In the genomic region with DNA sequence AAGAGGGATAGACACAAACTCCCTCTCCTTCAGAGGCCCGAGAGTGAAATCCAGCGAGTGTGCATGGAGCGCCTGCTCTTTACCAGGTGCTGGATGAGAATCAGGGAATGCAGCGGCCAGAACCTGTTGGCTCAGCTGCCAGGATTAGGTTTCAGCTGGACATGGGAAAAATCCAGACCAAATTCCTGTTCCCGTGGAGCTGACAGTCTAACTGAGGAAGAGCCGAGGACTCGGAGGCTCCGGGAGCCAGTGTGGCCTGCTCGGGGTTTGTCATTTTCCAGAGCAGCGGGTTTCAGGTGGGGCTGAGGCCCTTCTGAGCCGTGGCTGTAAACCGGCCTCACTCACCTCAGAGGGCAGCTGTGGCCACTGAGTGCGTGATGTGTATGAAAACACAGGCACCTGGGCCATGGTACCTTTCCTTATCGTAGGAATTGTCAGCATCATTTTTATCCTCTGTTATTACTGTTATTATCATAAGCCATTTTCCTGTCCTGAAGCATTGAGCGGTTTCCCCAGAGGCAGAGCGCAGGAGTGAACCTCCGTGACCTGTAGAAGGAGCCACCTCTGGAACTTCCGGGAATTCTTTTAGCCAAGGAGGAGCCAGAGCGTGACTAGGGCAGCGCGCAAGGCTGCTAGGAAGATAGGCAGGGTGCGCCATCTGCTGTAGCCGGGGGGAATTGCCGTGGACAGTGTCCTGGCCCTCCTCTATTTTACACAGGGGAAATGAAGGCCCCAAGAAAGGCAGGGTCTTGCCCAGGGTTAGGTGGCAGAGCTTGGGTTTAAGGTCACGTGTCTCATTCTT, we compare ENCODE assay signal across 8 cellular contexts. TPM values are rescaled to one million over a fixed set of nuclear protein-coding genes. Genes with fewer than 3 reads are reported as not detected.
A peak's percentile ranks its signal among the peaks of the same experiment; 100 is the strongest.
DNase-seq lines count a peak whose midpoint lies in the region; ATAC-seq, FAIRE-seq and TF ChIP-seq lines count a peak whose summit lies in the region.

No MANE protein-coding gene starts in this region.

- no peaks in the 10 kb centered on the region for H3K9me3 Mint-ChIP-seq in activated CD8-positive, alpha-beta memory T cell treated with anti-CD3 and anti-CD28 coated beads, Interleukin-2, amount 10 ng/mL, durations not matched to agents 7 days and 5 days (ENCODE audit: low read depth)

- H3K9me3 ChIP-seq in H1 (ENCODE audit: insufficient read depth in 2 of 2, low read depth in 1 of 2, low read length in 1 of 2) (no peaks in the 10 kb centered on the region), mesodermal cell (ENCODE audit: control insufficient read depth, low read length) (peaks cover 3% of the 10 kb centered on the region)

- 0 out of 2 replicates have a peak overlapping the region, but pooled peaks have one; percentile 1 for H2BK5ac ChIP-seq in H1 (ENCODE audit: low read depth, low read length)

- H3K9ac ChIP-seq in H1 (replicated peaks in 1 of 4; ENCODE audit: extremely low read depth in 1 of 4, low read depth in 3 of 4, low read length in 3 of 4) = 0 out of 7 replicates have a peak overlapping the region, but pooled peaks of 1 of the 4 experiments have one; percentile 5

- H3K27ac ChIP-seq in H1 (ENCODE audit: low read depth, low read length) (no peak overlapping the region), mesodermal cell (ENCODE audit: low read depth, low read length, severe bottlenecking) (peak overlapping the region; percentile 24)

- no peak overlapping the region for H2BK15ac ChIP-seq in H1 (ENCODE audit: low read length)

- H3K79me2 ChIP-seq in H1 (ENCODE audit: control insufficient read depth in 1 of 2, insufficient read depth in 2 of 2, low read length in 2 of 2) = no peaks in the 10 kb centered on the region

- H2AFZ ChIP-seq in H1 (ENCODE audit: low read length) = peak overlapping the region; percentile 56; the same call in 1 of the 2 replicates

- H2BK120ac ChIP-seq in H1 (replicated peaks; ENCODE audit: low read depth, low read length) = no peak overlapping the region

- H3K4me1 ChIP-seq in H1 (replicated peaks in 1 of 4; ENCODE audit: control insufficient read depth in 3 of 4, insufficient read depth in 4 of 4, low read length in 3 of 4) = peaks cover 0 to 4% (median under 1%) of the 10 kb centered on the region in 4 experiments; a peak in 3 of 7 replicates
- H3K4me1 ChIP-seq in mesodermal cell (ENCODE audit: control insufficient read depth, insufficient read depth, low read length, poor library complexity, severe bottlenecking) = peaks cover 14% of the 10 kb centered on the region

- no peak overlapping the region for H2BK12ac ChIP-seq in H1 (ENCODE audit: low read depth, low read length)

- H3K27ac Mint-ChIP-seq in activated CD8-positive, alpha-beta memory T cell treated with anti-CD3 and anti-CD28 coated beads, Interleukin-2, amount 10 ng/mL, durations not matched to agents 7 days and 5 days = peak overlapping the region; percentile 70

- WGBS in H1 (ENCODE audit: extremely low coverage in 1 of 2, insufficient coverage in 1 of 2, insufficient read length in 1 of 2, insufficient replicate concordance in 2 of 2, low coverage in 1 of 2, low lambda C conversion rate in 2 of 2, missing lambda C conversion rate in 1 of 2), 2 experiments = 49% methylated on average over 25 of the region's 25 CpGs; no CpG with 5 or more reads in 1 of the 2 experiments
- WGBS in mesodermal cell (ENCODE audit: insufficient coverage in 2 of 2), 2 experiments = 44 to 45% methylated on average over 23 to 24 of the region's 25 CpGs

- no peak overlapping the region for H3K56ac ChIP-seq in H1 (replicated peaks; ENCODE audit: insufficient read length, low read depth, low read length)

- H3K36me3 ChIP-seq in H1 (ENCODE audit: control insufficient read depth in 2 of 4, insufficient read depth in 4 of 4, low read length in 3 of 4) (no peaks in the 10 kb centered on the region), mesodermal cell (ENCODE audit: control insufficient read depth, insufficient read depth, low read length) (peaks cover 35% of the 10 kb centered on the region)

- no peaks in the 10 kb centered on the region for H3K27me3 ChIP-seq in H1 (replicated peaks in 1 of 4; ENCODE audit: control insufficient read depth in 3 of 4, extremely low read depth in 1 of 4, insufficient read depth in 3 of 4, low read length in 3 of 4)

- no peak overlapping the region for H3K23ac ChIP-seq in H1 (ENCODE audit: insufficient read length)

- H3K23me2 ChIP-seq in H1 (ENCODE audit: low read depth, low read length) = no peaks in the 10 kb centered on the region

- peaks cover 0 to 2% of the 10 kb centered on the region in 2 experiments for H4K20me1 ChIP-seq in H1 (replicated peaks in 1 of 2; ENCODE audit: control insufficient read depth in 1 of 2, insufficient read depth in 2 of 2, low read length in 2 of 2)

- H3K4me3 Mint-ChIP-seq in activated CD8-positive, alpha-beta memory T cell treated with anti-CD3 and anti-CD28 coated beads, Interleukin-2, amount 10 ng/mL, durations not matched to agents 7 days and 5 days = no peak overlapping the region

- H2AK5ac ChIP-seq in H1 (ENCODE audit: low read depth, low read length) = no peak overlapping the region

- peaks cover 2% of the 10 kb centered on the region for H3K36me3 Mint-ChIP-seq in activated CD8-positive, alpha-beta memory T cell treated with anti-CD3 and anti-CD28 coated beads, Interleukin-2, amount 10 ng/mL, durations not matched to agents 7 days and 5 days

- H4K8ac ChIP-seq in H1 (ENCODE audit: extremely low read depth, insufficient read depth, low read length) = peak overlapping the region; percentile 86; the same call in 1 of the 2 replicates

- H3K4ac ChIP-seq in H1 (replicated peaks; ENCODE audit: insufficient read length, low read depth, low read length) = no peak overlapping the region

- ATAC-seq in GM19035 (IDR thresholded peaks at IDR 0.05; ENCODE audit: unreplicated experiment) = peak; percentile 89
- peak; percentile 98 for ATAC-seq in activated CD8-positive, alpha-beta memory T cell treated with anti-CD3 and anti-CD28 coated beads, Interleukin-2, amount 10 ng/mL, durations not matched to agents 7 days and 5 days

- DNase-seq in AG20443 (ENCODE audit: low spot score) = peak; percentile 93
- DNase-seq in HT1080 (ENCODE audit: low read depth) = peak; percentile 81
- peak; percentile 67 for DNase-seq in NK-92 treated with Interleukin-12 subunit alpha and Interleukin-12 subunit beta, amount 100 ng/mL, for 24 hours (lab: John Stamatoyannopoulos, UW)
- peak; percentile 86 for DNase-seq in activated CD8-positive, alpha-beta memory T cell treated with anti-CD3 and anti-CD28 coated beads, Interleukin-2, amount 10 ng/mL, durations not matched to agents 7 days and 5 days
- peak; percentile 85 to 98 for DNase-seq in H1 (ENCODE audit: low read depth in 1 of 2, low spot score in 2 of 2)
- peak; percentile 73 for DNase-seq in stimulated activated CD8-positive, alpha-beta memory T cell treated with anti-CD3 and anti-CD28 coated beads, Interleukin-15, amount 100 ng/mL, for 24 hours (ENCODE audit: low read depth)

- peak; percentile 96 to 99 (median 96) for TF ChIP-seq CTCF in H1 (IDR thresholded peaks at IDR 0.05; ENCODE audit: control extremely low read depth in 1 of 3, insufficient read depth in 1 of 3, low read depth in 1 of 3, low read length in 3 of 3)

- H4K91ac ChIP-seq in H1 (replicated peaks; ENCODE audit: insufficient read length, low read length) = no peak overlapping the region

- no peak overlapping the region for H3K14ac ChIP-seq in H1 (ENCODE audit: insufficient read length)

- POLR2A ChIA-PET in H1 (lab: Charles Lee; ENCODE audit: partially characterized antibody) = interaction anchor here (1.7 kb wide), 1 partner anchor 12 kb away, joined by 4 read pairs; no protein-coding TSS in a partner anchor

- H3K4me1 Mint-ChIP-seq in activated CD8-positive, alpha-beta memory T cell treated with anti-CD3 and anti-CD28 coated beads, Interleukin-2, amount 10 ng/mL, durations not matched to agents 7 days and 5 days = peaks cover 10% of the 10 kb centered on the region

- H3K18ac ChIP-seq in H1 (ENCODE audit: extremely low read depth, low read length) = no peak overlapping the region

- peak overlapping the region in 1 of 2 experiments; percentile 48; a peak in 3 of 4 replicates for H3K4me2 ChIP-seq in H1 (ENCODE audit: insufficient read depth in 1 of 2, low read depth in 2 of 2, low read length in 2 of 2)

- peak; percentile 87 for FAIRE-seq in H1 (lab: Jason Lieb, UNC)

- no peak for TF ChIP-seq EP300 in H1 (IDR thresholded peaks at IDR 0.05; ENCODE audit: borderline replicate concordance in 1 of 2, low read depth in 2 of 2, low read length in 2 of 2)

- TF ChIP-seq RAD21 in H1 (IDR thresholded peaks at IDR 0.05 in 1 of 2, conservative IDR thresholded peaks at IDR 0.05 in 1 of 2; ENCODE audit: low read depth in 2 of 2, low read length in 2 of 2) = peak; percentile 99

- H4K5ac ChIP-seq in H1 (ENCODE audit: insufficient read length, low read depth, low read length) = no peak overlapping the region

- H3K4me3 ChIP-seq in H1 (ENCODE audit: extremely low read depth in 1 of 4, insufficient read depth in 2 of 4, low read depth in 3 of 4, low read length in 4 of 4) (no peak overlapping the region), mesodermal cell (ENCODE audit: extremely low read depth, insufficient read depth, low read length, poor library complexity, severe bottlenecking) (no peak overlapping the region)

- H2BK20ac ChIP-seq in H1 (ENCODE audit: low read length) = no peak overlapping the region

- H3K79me1 ChIP-seq in H1 (ENCODE audit: low read depth, low read length) = no peaks in the 10 kb centered on the region

- CTCF ChIA-PET in activated CD8-positive, alpha-beta memory T cell treated with anti-CD3 and anti-CD28 coated beads, Interleukin-2, amount 10 ng/mL, durations not matched to agents 7 days and 5 days (lab: Charles Lee) = interaction anchor here (0.6 to 4.4 kb wide), 42 partner anchors 8 to 1118 kb away, joined by 3 to 36 read pairs (median 4); a partner anchor contains a TSS
- CTCF ChIA-PET in H1 (lab: Charles Lee; ENCODE audit: partially characterized antibody) = interaction anchor here (0.5 to 3.9 kb wide), 51 partner anchors 8 to 393 kb away, joined by 3 to 31 read pairs (median 4); a partner anchor contains a TSS

- TF ChIP-seq POLR2A in H1 (IDR thresholded peaks at IDR 0.05; ENCODE audit: control extremely low read depth in 1 of 2, low read depth in 2 of 2, low read length in 2 of 2) = no peak

- H3K27me3 Mint-ChIP-seq in activated CD8-positive, alpha-beta memory T cell treated with anti-CD3 and anti-CD28 coated beads, Interleukin-2, amount 10 ng/mL, durations not matched to agents 7 days and 5 days = no peaks in the 10 kb centered on the region

RNA-seq across cellular contexts. Expression of a gene that starts 27.3 kb away (rescaled TPM):
- total RNA-seq in HT1080 (2014; rRNA removed; shearing (Covaris generic)) = 18.2 and 19.2 TPM in 2 replicates
- 19.7 and 19.8 TPM in 2 replicates for polyA plus RNA-seq in HT1080 (2015; cell fraction: cytosol; rRNA removed)
- 5.8 and 6.3 TPM in 2 replicates for polyA plus RNA-seq in HT1080 (2015; cell fraction: nucleus; rRNA removed)
- total RNA-seq in activated CD8-positive, alpha-beta memory T cell treated with anti-CD3 and anti-CD28 coated beads, Interleukin-2, amount 10 ng/mL, durations not matched to agents 7 days and 5 days = 1 to 10 TPM; 1.1 to 1.6 TPM
- total RNA-seq in H1 (2021; fragmentation: NEBNext Ultra II Directional; extraction: Animal tissue kit (Norgen Biotek cat#: 25700)) = 25.4 and 26.7 TPM in 2 replicates
- polyA plus RNA-seq in H1 (2011; rRNA removed) = 34.3 and 37.5 TPM in 2 replicates
- polyA plus RNA-seq in H1 (2011; cell fraction: cytosol; rRNA removed) = 33.3 TPM
- polyA plus RNA-seq in H1 (2011; cell fraction: nucleus; rRNA removed) = 21.0 TPM
- 23.8 to 29.8 TPM (median 27.7 TPM) in 4 replicates for polyA plus RNA-seq in H1 (2012, experiment 1 of 2)
- polyA plus RNA-seq in H1 (2012, experiment 2 of 2) = 38.2 TPM
- 32.9 TPM for polyA plus RNA-seq in H1 (2013, experiment 1 of 2)
- polyA plus RNA-seq in H1 (2013, experiment 2 of 2) = 35.0 TPM
- polyA minus RNA-seq in H1 (2011; rRNA and poly(A)+ RNA removed) = 8.6 and 9.8 TPM in 2 replicates
- 11.9 TPM for polyA minus RNA-seq in H1 (2011; cell fraction: cytosol; rRNA and poly(A)+ RNA removed)
- polyA minus RNA-seq in H1 (2011; cell fraction: nucleus; rRNA and poly(A)+ RNA removed) = 7.6 TPM
- polyA plus RNA-seq in mesodermal cell (2013, experiment 1 of 2) = 131 TPM
- 125 TPM for polyA plus RNA-seq in mesodermal cell (2013, experiment 2 of 2)

RNA-seq across cellular contexts. Expression of a gene that starts 41.8 kb away (rescaled TPM):
- 7.8 and 10.3 TPM in 2 replicates for total RNA-seq in HT1080 (2014; rRNA removed; shearing (Covaris generic))
- polyA plus RNA-seq in HT1080 (2015; cell fraction: cytosol; rRNA removed) = 23.2 and 26.9 TPM in 2 replicates
- 24.4 and 26.9 TPM in 2 replicates for polyA plus RNA-seq in HT1080 (2015; cell fraction: nucleus; rRNA removed)
- 100 to 1,000 TPM in 1 of 2 experiments, 10 to 100 TPM in 1; 81.4 to 114 TPM for total RNA-seq in activated CD8-positive, alpha-beta memory T cell treated with anti-CD3 and anti-CD28 coated beads, Interleukin-2, amount 10 ng/mL, durations not matched to agents 7 days and 5 days
- 19.5 and 19.9 TPM in 2 replicates for total RNA-seq in H1 (2021; fragmentation: NEBNext Ultra II Directional; extraction: Animal tissue kit (Norgen Biotek cat#: 25700))
- 32.8 and 33.9 TPM in 2 replicates for polyA plus RNA-seq in H1 (2011; rRNA removed)
- polyA plus RNA-seq in H1 (2011; cell fraction: cytosol; rRNA removed) = 39.6 TPM
- 34.6 TPM for polyA plus RNA-seq in H1 (2011; cell fraction: nucleus; rRNA removed)
- 17.2 to 32.7 TPM (median 27.5 TPM) in 4 replicates for polyA plus RNA-seq in H1 (2012, experiment 1 of 2)
- polyA plus RNA-seq in H1 (2012, experiment 2 of 2) = 29.3 TPM
- polyA plus RNA-seq in H1 (2013, experiment 1 of 2) = 16.4 TPM
- polyA plus RNA-seq in H1 (2013, experiment 2 of 2) = 15.0 TPM
- 18.1 and 23.1 TPM in 2 replicates for polyA minus RNA-seq in H1 (2011; rRNA and poly(A)+ RNA removed)
- polyA minus RNA-seq in H1 (2011; cell fraction: cytosol; rRNA and poly(A)+ RNA removed) = 12.4 TPM
- polyA minus RNA-seq in H1 (2011; cell fraction: nucleus; rRNA and poly(A)+ RNA removed) = 11.7 TPM
- polyA plus RNA-seq in mesodermal cell (2013, experiment 1 of 2) = 82.4 TPM
- 68.3 TPM for polyA plus RNA-seq in mesodermal cell (2013, experiment 2 of 2)
